Comparison of ENCODE assay signal across 18 cellular contexts in the genomic region with DNA sequence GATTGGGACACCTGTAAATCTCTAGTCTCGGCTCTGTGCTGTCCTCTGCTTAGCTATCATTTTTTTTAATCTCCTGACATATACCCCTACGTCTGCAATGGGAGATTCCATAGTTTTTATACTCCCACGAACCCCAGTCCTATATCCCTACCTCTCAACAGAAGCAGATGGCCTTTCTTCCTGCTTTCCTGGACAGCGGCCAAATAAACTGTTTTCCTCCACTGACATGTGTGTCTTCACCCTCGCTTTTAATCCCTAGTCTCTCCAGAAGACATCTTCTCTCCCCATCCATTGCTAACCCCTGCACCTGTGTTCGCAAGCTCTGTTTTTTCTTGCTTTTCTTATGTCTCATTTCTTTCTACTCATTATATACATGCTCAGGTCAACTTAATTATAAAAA.
"Had no signal": no experiment of that assay in that cellular context is flagged by ENCODE, and none has a peak within 500 bp of the region (broad histone marks: within the 10 kb centered on the region; RNA-seq: fewer than 3 reads in every experiment).

No MANE protein-coding gene starts in this region.

- ATAC-seq: activated T-cell treated with anti-CD3 and anti-CD28 coated beads, Interleukin-2, amount 50 U/mL, for 72 hours; esophagus mucosa; gastrocnemius medialis; left lung had no signal

- H3K4me1 Mint-ChIP-seq: activated naive CD4-positive, alpha-beta T cell treated with anti-CD3 and anti-CD28 coated beads, Interleukin-2, amount 50 U/mL, for 24 hours; central memory CD8-positive, alpha-beta T cell had no signal

- H3K27me3 ChIP-seq: ascending aorta, gastrocnemius medialis, left lung, tibial artery had no signal

- H3K9me3 Mint-ChIP-seq: activated naive CD4-positive, alpha-beta T cell treated with anti-CD3 and anti-CD28 coated beads, Interleukin-2, amount 50 U/mL, for 24 hours; central memory CD8-positive, alpha-beta T cell had no signal

- H3K9me3 ChIP-seq: ascending aorta, gastrocnemius medialis, left lung, tibial artery had no signal

- H3K4me3 Mint-ChIP-seq: activated naive CD4-positive, alpha-beta T cell treated with anti-CD3 and anti-CD28 coated beads, Interleukin-2, amount 50 U/mL, for 24 hours; activated T-cell treated with anti-CD3 and anti-CD28 coated beads, Interleukin-2, amount 50 U/mL, for 72 hours; central memory CD8-positive, alpha-beta T cell had no signal

- H3K4me3 ChIP-seq: ascending aorta, gastrocnemius medialis, left lung, tibial artery had no signal

- H3K36me3 Mint-ChIP-seq: activated naive CD4-positive, alpha-beta T cell treated with anti-CD3 and anti-CD28 coated beads, Interleukin-2, amount 50 U/mL, for 24 hours had no signal

- H3K36me3 ChIP-seq: ascending aorta, gastrocnemius medialis, left lung, tibial artery had no signal

- H3K4me1 ChIP-seq: ascending aorta, gastrocnemius medialis, left lung, tibial artery had no signal

- H3K27ac Mint-ChIP-seq: activated naive CD4-positive, alpha-beta T cell treated with anti-CD3 and anti-CD28 coated beads, Interleukin-2, amount 50 U/mL, for 24 hours; activated T-cell treated with anti-CD3 and anti-CD28 coated beads, Interleukin-2, amount 50 U/mL, for 72 hours had no signal

- DNase-seq: activated CD4-positive, alpha-beta T cell treated with anti-CD3 and anti-CD28 coated beads, Interleukin-2, amount 50 U/mL, for 4 hours; activated gamma-delta T cell; activated T-cell treated with anti-CD3 and anti-CD28 coated beads, Interleukin-2, amount 50 U/mL, for 72 hours; effector CD8-positive, alpha-beta T cell; gastrocnemius medialis; head of caudate nucleus; kidney; left lung; midbrain; occipital lobe; posterior cingulate gyrus; stimulated activated naive CD4-positive, alpha-beta T cell treated with Interleukin-2 at 50 U/mL for 16 hours; tibial artery had no signal

- H3K27ac ChIP-seq: ascending aorta, gastrocnemius medialis, left lung, tibial artery, VCaP had no signal
